ENCODE assay signal across 10 cellular contexts in the genomic region with DNA sequence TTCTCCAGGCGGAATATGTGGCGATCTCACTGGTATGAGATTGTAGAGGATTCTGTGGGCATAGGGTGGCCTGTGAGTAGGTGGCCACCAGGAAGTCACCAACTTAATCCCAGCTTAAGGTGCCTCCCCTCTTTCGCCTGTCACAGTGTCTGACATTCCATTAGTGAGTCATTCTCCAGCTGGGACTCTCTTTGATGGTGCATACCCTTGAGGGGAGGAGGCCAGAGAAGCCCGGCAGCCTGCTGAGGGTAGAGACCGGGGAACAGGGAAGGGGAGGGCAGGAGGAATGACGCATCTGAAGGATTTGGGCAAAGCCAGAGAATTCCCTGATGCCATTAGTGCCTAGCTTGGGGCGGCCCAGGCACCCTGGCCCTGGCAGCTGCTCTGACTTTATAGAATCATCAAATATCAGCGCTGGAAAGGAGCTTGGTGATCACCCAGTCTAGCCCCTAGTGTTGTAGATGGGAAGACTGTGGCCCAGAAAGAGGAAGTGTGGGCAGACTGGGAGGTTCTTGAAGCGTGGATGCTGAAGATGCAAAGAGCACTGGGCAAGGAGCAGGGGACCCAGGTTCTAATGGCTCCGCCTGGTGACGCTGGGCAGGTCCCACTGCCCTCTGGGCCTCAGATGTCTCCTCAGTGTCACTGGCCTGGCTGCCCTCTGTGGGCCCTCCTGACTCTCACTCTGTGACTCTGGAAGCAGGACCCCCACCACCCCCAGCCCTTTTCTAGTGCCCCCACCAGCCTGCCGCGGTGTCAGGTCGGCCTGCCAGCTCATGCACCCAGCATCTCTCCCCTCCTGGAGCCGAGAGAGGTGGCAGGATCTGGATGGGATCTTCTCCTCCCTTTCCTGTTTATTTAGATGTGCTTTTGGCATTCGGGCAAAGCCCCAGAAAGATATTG. TPM values are rescaled to one million over a fixed set of nuclear protein-coding genes. Genes with fewer than 3 reads are reported as not detected.
A peak's percentile ranks its signal among the peaks of the same experiment; 100 is the strongest.
DNase-seq lines count a peak whose midpoint lies in the region; ATAC-seq and TF ChIP-seq lines count a peak whose summit lies in the region.
"Had no signal": no experiment of that assay in that cellular context is flagged by ENCODE, and none has a peak within 500 bp of the region (broad histone marks: within the 10 kb centered on the region; RNA-seq: fewer than 3 reads in every experiment).

No MANE protein-coding gene starts in this region.

- H3K79me2 ChIP-seq in GM23248 (ENCODE audit: insufficient read depth): no peaks in the 10 kb centered on the region

- peaks cover 17% of the 10 kb centered on the region for H3F3A ChIP-seq in GM23248 (ENCODE audit: insufficient read depth)

- in situ Hi-C loops in GM23248 (cut with MboI): no loop called here

- H3K27ac Mint-ChIP-seq in activated T-cell treated with anti-CD3 and anti-CD28 coated beads, Interleukin-2, amount 50 U/mL, for 24 hours: no peak overlapping the region

- H3K4me2 ChIP-seq in GM23248 (ENCODE audit: unreplicated experiment): no peak overlapping the region

- H3K4me3 ChIP-seq in GM23248: no peak overlapping the region
- H3K4me3 ChIP-seq in retinal pigment epithelial cell (ENCODE audit: low read length): no peak overlapping the region

- H3K4me1 Mint-ChIP-seq in activated T-cell treated with anti-CD3 and anti-CD28 coated beads, Interleukin-2, amount 50 U/mL, for 24 hours (ENCODE audit: low read depth): peaks cover 2% of the 10 kb centered on the region

- WGBS in GM23248 (ENCODE audit: low coverage in 1 of 2, low lambda C conversion rate in 2 of 2, missing lambda C conversion rate in 2 of 2), 2 experiments: 77 to 82% methylated on average over 15 to 16 of the region's 16 CpGs

- peak; percentile 58 for ATAC-seq in Right ventricle myocardium superior (ENCODE audit: poor library complexity)
- ATAC-seq in GM21367 (IDR thresholded peaks at IDR 0.05; ENCODE audit: unreplicated experiment): no peak
- ATAC-seq in HG03457 (IDR thresholded peaks at IDR 0.05; ENCODE audit: unreplicated experiment): no peak
- ATAC-seq in HG03439 (IDR thresholded peaks at IDR 0.05; ENCODE audit: unreplicated experiment): no peak

- H3K27me3 Mint-ChIP-seq in activated T-cell treated with anti-CD3 and anti-CD28 coated beads, Interleukin-2, amount 50 U/mL, for 24 hours: peaks cover 20% of the 10 kb centered on the region

- H4K20me1 ChIP-seq in GM23248 (ENCODE audit: insufficient read depth): no peaks in the 10 kb centered on the region

- intact Hi-C loops in Right ventricle myocardium superior (cut with DNase I): loop anchor here (5.0 to 10.0 kb wide), 2 partner anchors 138 to 299 kb away; no protein-coding TSS in a partner anchor

- H3K36me3 ChIP-seq in GM23248 (ENCODE audit: low read depth): no peaks in the 10 kb centered on the region

- H3K4me1 ChIP-seq in GM23248 (ENCODE audit: insufficient read depth): peaks cover 9% of the 10 kb centered on the region; the same call in 1 of the 2 replicates

- H3K9me2 ChIP-seq in GM23248 (ENCODE audit: insufficient read depth): no peaks in the 10 kb centered on the region

- no peaks in the 10 kb centered on the region for H3K9me3 Mint-ChIP-seq in activated T-cell treated with anti-CD3 and anti-CD28 coated beads, Interleukin-2, amount 50 U/mL, for 24 hours

- no peak for TF ChIP-seq CTCF in retinal pigment epithelial cell (conservative IDR thresholded peaks at IDR 0.05; ENCODE audit: low read depth, low read length)

- H2AFZ ChIP-seq in GM23248: no peak overlapping the region

- H3K9me3 ChIP-seq in GM23248 (ENCODE audit: low read depth): no peaks in the 10 kb centered on the region

- peak; percentile 53 for DNase-seq in GM23248
- DNase-seq in SW480 (ENCODE audit: low spot score): peak; percentile 95
- no peak for DNase-seq in Right ventricle myocardium superior
- DNase-seq in retinal pigment epithelial cell (ENCODE audit: low read depth): peak; percentile 69
- no peak for DNase-seq in activated T-cell treated with anti-CD3 and anti-CD28 coated beads, Interleukin-2, amount 50 U/mL, for 24 hours
- DNase-seq: NCI-H524 treated with DMSO at 0.1 percent for 48 hours; stimulated activated CD4-positive, alpha-beta T cell treated with anti-CD3 and anti-CD28 coated beads, Interleukin-12 subunit alpha, Interleukin-12 subunit beta, amount 100 ng/mL, for 4 hours had no signal

- H3K36me3 Mint-ChIP-seq in activated T-cell treated with anti-CD3 and anti-CD28 coated beads, Interleukin-2, amount 50 U/mL, for 24 hours (ENCODE audit: low read depth): no peaks in the 10 kb centered on the region

- no peak overlapping the region for H3K4me3 Mint-ChIP-seq in activated T-cell treated with anti-CD3 and anti-CD28 coated beads, Interleukin-2, amount 50 U/mL, for 24 hours

- H3K27me3 ChIP-seq in GM23248 (replicated peaks; ENCODE audit: insufficient read depth): no peaks in the 10 kb centered on the region

- H3K9ac ChIP-seq in GM23248: no peak overlapping the region

- no peak overlapping the region for H3K27ac ChIP-seq in GM23248

RNA-seq across cellular contexts. Expression of gene DAB2IP, which starts 41.4 kb away (rescaled TPM):
- 9.5 and 19.7 TPM in 2 replicates for total RNA-seq in GM23248 (2014; rRNA removed; shearing (Covaris generic))
- 2.1 and 2.6 TPM in 2 replicates for polyA plus RNA-seq in GM23248 (2016; fragmentation: Nextera tagmentation; extraction: Ambion mirVana)
- total RNA-seq in Right ventricle myocardium superior: 44.7 TPM

Comparison
In these comparisons a context has a peak if more than half of its experiments do, and no peak if none do; other contexts are left out.
1. DNase-seq: peak in GM23248 (single experiment), SW480 (single experiment) and retinal pigment epithelial cell (single experiment); none in Right ventricle myocardium superior (single experiment) and activated T-cell treated with anti-CD3 and anti-CD28 coated beads, Interleukin-2, amount 50 U/mL, for 24 hours (single experiment).